Comparison of ENCODE assay signal across 11 cellular contexts in the genomic region with DNA sequence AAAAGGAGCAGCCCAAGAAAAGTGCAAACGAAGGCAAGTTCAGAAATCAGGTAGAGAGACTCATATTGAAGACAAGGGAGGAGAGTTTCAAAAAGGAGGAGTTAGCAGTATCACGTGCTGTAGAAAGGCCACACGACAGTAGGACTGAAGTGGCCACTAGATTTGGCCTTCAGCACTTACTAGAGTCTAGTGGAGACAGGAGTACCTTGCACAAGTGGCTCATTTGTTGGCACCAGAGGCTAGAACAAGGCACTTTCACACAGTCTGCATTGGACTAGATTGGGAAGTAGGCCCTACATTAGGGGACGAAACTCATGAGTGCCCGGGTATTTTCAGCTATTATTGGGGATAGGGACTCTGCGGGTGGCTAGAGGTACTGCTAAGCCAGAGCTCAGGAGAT. TPM values are rescaled to one million over a fixed set of nuclear protein-coding genes. Genes with fewer than 3 reads are reported as not detected.
A peak's percentile ranks its signal among the peaks of the same experiment; 100 is the strongest.
DNase-seq lines count a peak whose midpoint lies in the region; ATAC-seq, FAIRE-seq and TF ChIP-seq lines count a peak whose summit lies in the region.
"Had no signal": no experiment of that assay in that cellular context is flagged by ENCODE, and none has a peak within 500 bp of the region (broad histone marks: within the 10 kb centered on the region; RNA-seq: fewer than 3 reads in every experiment).

No MANE protein-coding gene starts in this region.

- H3K4me3 ChIP-seq in Caco-2 (ENCODE audit: low read depth, low read length) (no peak overlapping the region), K562 (no peak overlapping the region), neuron (ENCODE audit: low read length) (peak overlapping the region; percentile 48), prostate gland (no peak overlapping the region)

- peak; percentile 65 for FAIRE-seq in K562 (lab: Jason Lieb, UNC)
- FAIRE-seq: colon, islet of Langerhans had no signal

- H3K27ac ChIP-seq in K562 (ENCODE audit: extremely low read depth, low read depth, low read length): peak overlapping the region; percentile 26; the same call in 1 of the 3 replicates
- no peak overlapping the region for H3K27ac ChIP-seq in prostate gland

- H3K4me2 ChIP-seq in K562 (ENCODE audit: insufficient read depth, low read length): peak overlapping the region; percentile 87; the same call in 1 of the 2 replicates

- in situ Hi-C loops in K562 (cut with MboI): no loop called here

- no peaks in the 10 kb centered on the region for H3K27me3 Mint-ChIP-seq in Caco-2 (ENCODE audit: insufficient read depth, unreplicated experiment)

- H4K20me1 ChIP-seq in K562 (replicated peaks; ENCODE audit: control insufficient read depth, insufficient read depth, low read length): peaks cover 6% of the 10 kb centered on the region

- H3K4me1 ChIP-seq in Caco-2 (peaks cover 51% of the 10 kb centered on the region), K562 (replicated peaks in 1 of 2; ENCODE audit: control insufficient read depth in 2 of 2, insufficient read depth in 2 of 2, low read length in 2 of 2) (peaks cover 24 to 35% of the 10 kb centered on the region in 2 experiments), neuron (ENCODE audit: insufficient read depth, low read length) (peaks cover 30% of the 10 kb centered on the region), prostate gland (replicated peaks) (no peaks in the 10 kb centered on the region)

- H3K27ac Mint-ChIP-seq in Caco-2 (ENCODE audit: unreplicated experiment): peak overlapping the region; percentile 69

- TF ChIP-seq EP300 in K562 (IDR thresholded peaks at IDR 0.05; ENCODE audit: low read length): no peak

- BruUV-seq in Caco-2 (replicated peaks; lab: Mats Ljungman, UMichigan) (no TSS peak), K562 (replicated peaks; lab: Mats Ljungman, UMichigan) (no TSS peak)

- peak overlapping the region; percentile 74 for H3K4me3 Mint-ChIP-seq in Caco-2 (ENCODE audit: unreplicated experiment)

- ATAC-seq in K562: peak; percentile 15

- CTCF ChIA-PET in Caco-2 (lab: Charles Lee) (interaction anchor here (0.6 to 0.8 kb wide), 3 partner anchors 66 to 1514 kb away, joined by 5 to 7 read pairs (median 6); no protein-coding TSS in a partner anchor), K562 (lab: Yijun Ruan, JAX; ENCODE audit: low intra/inter-chr PET ratio) (no interaction called here)

- DNase-seq in Caco-2 (no peak), HuH-7 (ENCODE audit: low spot score) (peak; percentile 23), K562 (ENCODE audit: extremely low read depth in 1 of 4, low spot score in 3 of 4) (peak in 2 of 4 experiments; percentile 36 to 60), SKM-1 treated with dmso at 0.1 percent for 144 hours (lab: John Stamatoyannopoulos, UW; ENCODE audit: unreplicated experiment) (no peak), NCI-H128 (lab: John Stamatoyannopoulos, UW; ENCODE audit: unreplicated experiment) (no peak), NCI-H748 treated with DMSO at 0.1 percent for 48 hours (lab: John Stamatoyannopoulos, UW) (no peak), prostate gland (ENCODE audit: low spot score) (no peak)
- DNase-seq: NCI-H2171 treated with DMSO at 0.1 percent for 48 hours had no signal

- no peaks in the 10 kb centered on the region for H3K9me1 ChIP-seq in K562 (ENCODE audit: control insufficient read depth, insufficient read depth, low read length)

- WGBS in K562 (ENCODE audit: insufficient coverage, low coverage, missing lambda C conversion rate): 40% methylated on average over 6 of the region's 6 CpGs
- 69% methylated on average over 6 of the region's 6 CpGs for WGBS in prostate gland

- H3K36me3 ChIP-seq in Caco-2 (ENCODE audit: control insufficient read depth, insufficient read depth, low read length) (no peaks in the 10 kb centered on the region), K562 (ENCODE audit: control insufficient read depth, insufficient read depth, low read length) (no peaks in the 10 kb centered on the region), neuron (ENCODE audit: insufficient read depth, low read length) (no peaks in the 10 kb centered on the region), prostate gland (no peaks in the 10 kb centered on the region)

- POLR2A ChIA-PET in Caco-2 (lab: Charles Lee): no interaction called here
- POLR2A ChIA-PET in K562 (lab: Yijun Ruan, JAX): interaction anchor here (0.7 to 1.2 kb wide), 3 partner anchors 11 to 34 kb away, joined by 3 to 4 read pairs (median 4); no protein-coding TSS in a partner anchor

- TF ChIP-seq POLR2A in K562 (conservative IDR thresholded peaks at IDR 0.05) (no peak), prostate gland (IDR thresholded peaks at IDR 0.05) (no peak)

- H3K27me3 ChIP-seq in Caco-2 (replicated peaks; ENCODE audit: control insufficient read depth, insufficient read depth, low read length) (no peaks in the 10 kb centered on the region), K562 (ENCODE audit: control insufficient read depth in 2 of 2, insufficient read depth in 2 of 2, low read length in 2 of 2) (no peaks in the 10 kb centered on the region), neuron (ENCODE audit: insufficient read depth, low read length) (no peaks in the 10 kb centered on the region), prostate gland (replicated peaks; ENCODE audit: insufficient read depth) (no peaks in the 10 kb centered on the region)

- H3K9me3 Mint-ChIP-seq in Caco-2 (ENCODE audit: unreplicated experiment): no peaks in the 10 kb centered on the region

- peak overlapping the region in 1 of 2 experiments; percentile 71; a peak in 2 of 4 replicates for H3K9ac ChIP-seq in K562 (ENCODE audit: insufficient read depth in 1 of 2, low read depth in 2 of 2, low read length in 2 of 2)

- peaks cover 30% of the 10 kb centered on the region for H3K79me2 ChIP-seq in K562 (ENCODE audit: control insufficient read depth, insufficient read depth, low read length)

- H3K4me1 Mint-ChIP-seq in Caco-2 (ENCODE audit: low read depth, unreplicated experiment): peaks cover 54% of the 10 kb centered on the region

- peaks cover 9% of the 10 kb centered on the region for H3K36me3 Mint-ChIP-seq in Caco-2 (ENCODE audit: insufficient read depth, unreplicated experiment)

- TF ChIP-seq RAD21 in K562 (CRISPR knock-in tag; conservative IDR thresholded peaks at IDR 0.05 in 1 of 2, IDR thresholded peaks at IDR 0.05 in 1 of 2): no peak

- H3K9me3 ChIP-seq in Caco-2: no peaks in the 10 kb centered on the region
- H3K9me3 ChIP-seq in K562 (replicated peaks; ENCODE audit: control insufficient read depth, insufficient read depth, low read depth, low read length): peaks cover 5% of the 10 kb centered on the region; the same call in 1 of the 2 replicates
- peaks cover 1% of the 10 kb centered on the region for H3K9me3 ChIP-seq in neuron (ENCODE audit: low read length)
- no peaks in the 10 kb centered on the region for H3K9me3 ChIP-seq in prostate gland

- intact Hi-C loops in Caco-2 (cut with micrococcal nuclease; ENCODE audit: unreplicated experiment): no loop called here
- intact Hi-C loops in K562 (cut with micrococcal nuclease): no loop called here
- intact Hi-C loops in prostate gland (cut with DNase I): no loop called here

- peak overlapping the region; percentile 88 for H2AFZ ChIP-seq in K562 (ENCODE audit: low read depth, low read length)
- peak overlapping the region; percentile 85 for H2AFZ ChIP-seq in neuron (ENCODE audit: low read depth, low read length)

- TF ChIP-seq CTCF in Caco-2 (IDR thresholded peaks at IDR 0.05; ENCODE audit: insufficient read depth in 1 of 2, low read depth in 1 of 2, low read length in 1 of 2, severe bottlenecking in 1 of 2, unreplicated experiment in 1 of 2) (no peak), K562 (IDR thresholded peaks at IDR 0.05 in 2 of 3, conservative IDR thresholded peaks at IDR 0.05 in 1 of 3; ENCODE audit: insufficient read depth in 2 of 3, low read depth in 1 of 3, low read length in 3 of 3) (no peak), prostate gland (IDR thresholded peaks at IDR 0.05) (no peak)

TF ChIP-seq in K562, 482 proteins besides CTCF, POLR2A, EP300 and RAD21 (continues in another document):
- TF ChIP-seq FOXP1 (CRISPR knock-in tag; IDR thresholded peaks at IDR 0.05) (no peak), PRPF4 (IDR thresholded peaks at IDR 0.05; ENCODE audit: insufficient read depth, low read depth, low read length, poor library complexity, severe bottlenecking) (no peak)

RNA-seq across cellular contexts. Expression of a gene that starts 1.6 kb away (rescaled TPM):
- 34.7 and 37.1 TPM in 2 replicates for total RNA-seq in Caco-2 (2022)
- 51.3 and 140 TPM in 2 replicates for total RNA-seq in K562 (2011; cell fraction: chromatin; rRNA removed; ENCODE audit: low replicate concordance)
- total RNA-seq in K562 (2011; cell fraction: nucleolus; rRNA removed): 21.5 and 31.2 TPM in 2 replicates
- total RNA-seq in K562 (2011; cell fraction: nucleoplasm; rRNA removed): 55.1 and 80.0 TPM in 2 replicates
- total RNA-seq in K562 (2014; rRNA removed): 8.3 and 12.2 TPM in 2 replicates
- total RNA-seq in K562 (2014; rRNA removed; fragmentation: Illumina TruSeq; extraction: Trizol): 19.4 and 20.3 TPM in 2 replicates
- total RNA-seq in K562 (2015; rRNA removed; fragmentation: Illumina TruSeq; extraction: Trizol): 19.9 TPM in 2 replicates
- total RNA-seq in K562 (2021): 16.2 and 17.0 TPM in 2 replicates
- polyA plus RNA-seq in K562 (2011; rRNA removed): 22.2 and 25.7 TPM in 2 replicates
- polyA plus RNA-seq in K562 (2011; cell fraction: cytosol; rRNA removed): 12.8 and 15.5 TPM in 2 replicates
- polyA plus RNA-seq in K562 (2011; cell fraction: nucleus; rRNA removed): 23.6 and 27.1 TPM in 2 replicates
- 12.6 and 12.9 TPM in 2 replicates for polyA plus RNA-seq in K562 (2012)
- 17.4 and 19.7 TPM in 2 replicates for polyA plus RNA-seq in K562 (2014; fragmentation: Illumina TruSeq; extraction: Trizol)
- polyA plus RNA-seq in K562 (2014; fragmentation: Nextera tagmentation; extraction: Ambion mirVana): 1 to 10 TPM; 4.9 to 6.2 TPM
- polyA plus RNA-seq in K562 (2014; rRNA removed): 9.4 and 10.8 TPM in 2 replicates
- polyA minus RNA-seq in K562 (2011; rRNA and poly(A)+ RNA removed): 67.5 and 67.7 TPM in 2 replicates
- 14.5 and 23.9 TPM in 2 replicates for polyA minus RNA-seq in K562 (2011; cell fraction: cytosol; rRNA and poly(A)+ RNA removed)
- 40.3 and 55.5 TPM in 2 replicates for polyA minus RNA-seq in K562 (2011; cell fraction: nucleus; rRNA and poly(A)+ RNA removed)
- total RNA-seq in prostate gland: 10 to 100 TPM; 24.9 to 72.4 TPM
